Comparison of ENCODE assay signal across 26 cellular contexts in genomic region chr20:44456611-44457010, GRCh38. TPM values are rescaled to one million over a fixed set of nuclear protein-coding genes. Genes with fewer than 3 reads are reported as not detected.
DNase-seq lines count a peak whose midpoint lies in the region; ATAC-seq, FAIRE-seq and TF ChIP-seq lines count a peak whose summit lies in the region.
"Had no signal": no experiment of that assay in that cellular context is flagged by ENCODE, and none has a peak within 500 bp of the region (broad histone marks: within the 10 kb centered on the region; RNA-seq: fewer than 3 reads in every experiment).

No MANE protein-coding gene starts in this region.

- 89% methylated on average over 8 of the region's 8 CpGs for WGBS in hepatocyte (ENCODE audit: low lambda C conversion rate, missing lambda C conversion rate)
- WGBS in small intestine, 3 donors: 50 to 79% (median 57%) methylated on average over 8 of the region's 8 CpGs

- DNase-seq in Caco-2 (no peak), hepatocyte (ENCODE audit: low spot score) (no peak), small intestine (no peak), HUDEP-2 (lab: John Stamatoyannopoulos, UW; ENCODE audit: unreplicated experiment in 76 of 76) (no peak)
- DNase-seq: 8988T; ACHN; AML-193; Calu3; CD4-positive, alpha-beta T cell; CD8-positive, alpha-beta memory T cell; DMS53; DMS79 treated with DMSO at 0.1 percent for 48 hours; GM23248; H7; HCEC 1CT had no signal

- H3K4me1 ChIP-seq in Caco-2: peaks cover 9% of the 10 kb centered on the region
- H3K4me1 ChIP-seq in hepatocyte (ENCODE audit: insufficient read depth): peaks cover 8% of the 10 kb centered on the region
- H3K4me1 ChIP-seq in small intestine (ENCODE audit: control insufficient read depth in 2 of 2, insufficient read depth in 1 of 2, low read depth in 1 of 2, low read length in 1 of 2): peaks cover 0 to 2% of the 10 kb centered on the region in 2 donors
- H3K4me1 ChIP-seq: BE2C had no signal

- no peak overlapping the region for H2AFZ ChIP-seq in hepatocyte
- H2AFZ ChIP-seq: GM23248 had no signal

- no peak for ATAC-seq in stimulated activated memory B cell treated with anti-CD40 and anti-IgM and Interleukin-4, amounts not matched to agents 10 μg/mL and 1 μg/mL and 100 μg/mL, for 72 hours
- no peak for ATAC-seq in SK-N-SH treated with all-trans-retinoic acid at 6 μM for 48 hours
- ATAC-seq: A549 had no signal

- H3K9me3 ChIP-seq in Caco-2: no peaks in the 10 kb centered on the region
- no peaks in the 10 kb centered on the region for H3K9me3 ChIP-seq in hepatocyte (ENCODE audit: low read depth)
- no peaks in the 10 kb centered on the region for H3K9me3 ChIP-seq in small intestine (ENCODE audit: control insufficient read depth, low read depth)
- H3K9me3 ChIP-seq: A549; BE2C; BLaER1 treated with 17β-estradiol and CSF1 and Interleukin-3, amounts not matched to agents 10 nM and 100 nM had no signal

- H3K4me3 ChIP-seq in Caco-2 (ENCODE audit: low read depth, low read length): no peak overlapping the region
- H3K4me3 ChIP-seq in hepatocyte: no peak overlapping the region
- H3K4me3 ChIP-seq in small intestine (ENCODE audit: low read depth in 1 of 2, low read length in 2 of 2): no peak overlapping the region
- H3K4me3 ChIP-seq: A549; BLaER1 treated with 17β-estradiol and CSF1 and Interleukin-3, amounts not matched to agents 10 nM and 100 nM; GM23248 had no signal

- H3K4me1 Mint-ChIP-seq in Caco-2 (ENCODE audit: low read depth, unreplicated experiment): no peaks in the 10 kb centered on the region
- no peaks in the 10 kb centered on the region for H3K4me1 Mint-ChIP-seq in stimulated activated memory B cell treated with anti-CD40 and anti-IgM and Interleukin-4, amounts not matched to agents 10 μg/mL and 1 μg/mL and 100 μg/mL, for 72 hours
- H3K4me1 Mint-ChIP-seq: CD8-positive, alpha-beta memory T cell had no signal

- POLR2A ChIA-PET in Caco-2 (lab: Charles Lee): no interaction called here

- peak overlapping the region; percentile 34 for H3K27ac Mint-ChIP-seq in Caco-2 (ENCODE audit: unreplicated experiment)
- H3K27ac Mint-ChIP-seq in stimulated activated memory B cell treated with anti-CD40 and anti-IgM and Interleukin-4, amounts not matched to agents 10 μg/mL and 1 μg/mL and 100 μg/mL, for 72 hours: no peak overlapping the region
- H3K27ac Mint-ChIP-seq: CD14-positive monocyte; CD4-positive, alpha-beta T cell; CD8-positive, alpha-beta memory T cell had no signal

- intact Hi-C loops in Caco-2 (cut with micrococcal nuclease; ENCODE audit: unreplicated experiment): no loop called here

- CTCF ChIA-PET in Caco-2 (lab: Charles Lee): interaction anchor here (0.6 to 1.0 kb wide), 2 partner anchors 16 to 72 kb away, joined by 3 to 4 read pairs; no protein-coding TSS in a partner anchor

- H3K27me3 ChIP-seq in Caco-2 (replicated peaks; ENCODE audit: control insufficient read depth, insufficient read depth, low read length) (no peaks in the 10 kb centered on the region), hepatocyte (no peaks in the 10 kb centered on the region), small intestine (ENCODE audit: control insufficient read depth in 2 of 2, insufficient read depth in 2 of 2, low read length in 2 of 2) (no peaks in the 10 kb centered on the region)
- H3K27me3 ChIP-seq: BE2C; BLaER1 treated with 17β-estradiol and CSF1 and Interleukin-3, amounts not matched to agents 10 nM and 100 nM had no signal

- no peaks in the 10 kb centered on the region for H3K9me2 ChIP-seq in hepatocyte (replicated peaks; ENCODE audit: insufficient read depth)

- H4K20me1 ChIP-seq in hepatocyte (ENCODE audit: insufficient read depth, poor library complexity, severe bottlenecking): no peaks in the 10 kb centered on the region
- H4K20me1 ChIP-seq: BLaER1 treated with 17β-estradiol and CSF1 and Interleukin-3, amounts not matched to agents 10 nM and 100 nM had no signal

- H3K4me2 ChIP-seq in hepatocyte: no peak overlapping the region
- H3K4me2 ChIP-seq: A549; BLaER1 treated with 17β-estradiol and CSF1 and Interleukin-3, amounts not matched to agents 10 nM and 100 nM had no signal

- no peak for TF ChIP-seq CTCF in Caco-2 (IDR thresholded peaks at IDR 0.05; ENCODE audit: insufficient read depth in 1 of 2, low read depth in 1 of 2, low read length in 1 of 2, severe bottlenecking in 1 of 2, unreplicated experiment in 1 of 2)
- no peak for TF ChIP-seq CTCF in VCaP (conservative IDR thresholded peaks at IDR 0.05)
- no peak for TF ChIP-seq CTCF in hepatocyte (IDR thresholded peaks at IDR 0.05; ENCODE audit: poor library complexity)

- no peak for FAIRE-seq in small intestine (lab: Jason Lieb, UNC)
- FAIRE-seq: A549, G401.6, GM12892, GM19239, H1 had no signal

- no peaks in the 10 kb centered on the region for H3K36me3 Mint-ChIP-seq in Caco-2 (ENCODE audit: insufficient read depth, unreplicated experiment)
- H3K36me3 Mint-ChIP-seq in stimulated activated memory B cell treated with anti-CD40 and anti-IgM and Interleukin-4, amounts not matched to agents 10 μg/mL and 1 μg/mL and 100 μg/mL, for 72 hours: no peaks in the 10 kb centered on the region
- H3K36me3 Mint-ChIP-seq: CD14-positive monocyte; CD8-positive, alpha-beta memory T cell had no signal

- no peaks in the 10 kb centered on the region for H3K27me3 Mint-ChIP-seq in Caco-2 (ENCODE audit: insufficient read depth, unreplicated experiment)
- no peaks in the 10 kb centered on the region for H3K27me3 Mint-ChIP-seq in stimulated activated memory B cell treated with anti-CD40 and anti-IgM and Interleukin-4, amounts not matched to agents 10 μg/mL and 1 μg/mL and 100 μg/mL, for 72 hours

- H3K9me3 Mint-ChIP-seq in Caco-2 (ENCODE audit: unreplicated experiment): no peaks in the 10 kb centered on the region
- no peaks in the 10 kb centered on the region for H3K9me3 Mint-ChIP-seq in stimulated activated memory B cell treated with anti-CD40 and anti-IgM and Interleukin-4, amounts not matched to agents 10 μg/mL and 1 μg/mL and 100 μg/mL, for 72 hours
- H3K9me3 Mint-ChIP-seq: CD14-positive monocyte; CD4-positive, alpha-beta T cell; CD8-positive, alpha-beta memory T cell had no signal

- peak overlapping the region; percentile 53 for H3K27ac ChIP-seq in VCaP
- H3K27ac ChIP-seq in hepatocyte: peak overlapping the region; percentile 80
- peak overlapping the region; percentile 63 to 83 for H3K27ac ChIP-seq in small intestine (ENCODE audit: low read depth in 1 of 2, low read length in 1 of 2)
- H3K27ac ChIP-seq: A549; BLaER1 treated with 17β-estradiol and CSF1 and Interleukin-3, amounts not matched to agents 10 nM and 100 nM; GM23248 had no signal

- BruUV-seq in Caco-2 (replicated peaks; lab: Mats Ljungman, UMichigan): no TSS peak

- no peak overlapping the region for H3K4me3 Mint-ChIP-seq in Caco-2 (ENCODE audit: unreplicated experiment)
- no peak overlapping the region for H3K4me3 Mint-ChIP-seq in stimulated activated memory B cell treated with anti-CD40 and anti-IgM and Interleukin-4, amounts not matched to agents 10 μg/mL and 1 μg/mL and 100 μg/mL, for 72 hours
- H3K4me3 Mint-ChIP-seq: CD14-positive monocyte; CD4-positive, alpha-beta T cell; CD8-positive, alpha-beta memory T cell had no signal

- no peaks in the 10 kb centered on the region for H3K36me3 ChIP-seq in Caco-2 (ENCODE audit: control insufficient read depth, insufficient read depth, low read length)
- H3K36me3 ChIP-seq in hepatocyte (replicated peaks; ENCODE audit: insufficient read depth, low read depth): no peaks in the 10 kb centered on the region
- no peaks in the 10 kb centered on the region for H3K36me3 ChIP-seq in small intestine (ENCODE audit: control insufficient read depth in 2 of 2, insufficient read depth in 2 of 2, low read length in 2 of 2)
- H3K36me3 ChIP-seq: BE2C; BLaER1 treated with 17β-estradiol and CSF1 and Interleukin-3, amounts not matched to agents 10 nM and 100 nM had no signal

- no peaks in the 10 kb centered on the region for H3K79me2 ChIP-seq in hepatocyte

TF ChIP-seq in SK-N-SH treated with all-trans-retinoic acid at 6 μM for 48 hours, 23 proteins besides CTCF, POLR2A, EP300 and RAD21:
- no peak for TF ChIP-seq GLIS3 (CRISPR knock-in tag; IDR thresholded peaks at IDR 0.05)
- no peak for TF ChIP-seq ZNF70 (CRISPR knock-in tag; IDR thresholded peaks at IDR 0.05)
- TF ChIP-seq SNAI2 (CRISPR knock-in tag; IDR thresholded peaks at IDR 0.05): no peak
- no peak for TF ChIP-seq CREB5 (CRISPR knock-in tag; IDR thresholded peaks at IDR 0.05; ENCODE audit: low read depth)
- no peak for TF ChIP-seq ZC3H10 (CRISPR knock-in tag; IDR thresholded peaks at IDR 0.05)
- no peak for TF ChIP-seq ISL1 (CRISPR knock-in tag; IDR thresholded peaks at IDR 0.05)
- TF ChIP-seq CSRNP3 (CRISPR knock-in tag; IDR thresholded peaks at IDR 0.05): no peak
- no peak for TF ChIP-seq OSR1 (CRISPR knock-in tag; IDR thresholded peaks at IDR 0.05)
- no peak for TF ChIP-seq ESRRG (CRISPR knock-in tag; IDR thresholded peaks at IDR 0.05)
TF ChIP-seq in SK-N-SH treated with all-trans-retinoic acid at 6 μM for 48 hours: peak in this region for 0.

RNA-seq across cellular contexts. Expression of gene TTPAL, which starts 19.1 kb away (rescaled TPM):
- 53.9 and 54.6 TPM in 2 replicates for total RNA-seq in Caco-2 (2022)
- 11.9 and 12.9 TPM in 2 replicates for total RNA-seq in hepatocyte
- 10.3 and 14.7 TPM in 2 replicates for polyA plus RNA-seq in hepatocyte
- 1 to 10 TPM; 1.8 to 4.7 (median 2.4) TPM for polyA plus RNA-seq in small intestine
